In genomic region chr11:96447208-96447607, GRCh38 we compare ENCODE assay signal across 21 cellular contexts. TPM values are rescaled to one million over a fixed set of nuclear protein-coding genes. Genes with fewer than 3 reads are reported as not detected.
DNase-seq lines count a peak whose midpoint lies in the region; ATAC-seq and TF ChIP-seq lines count a peak whose summit lies in the region.
"Had no signal": no experiment of that assay in that cellular context is flagged by ENCODE, and none has a peak within 500 bp of the region (broad histone marks: within the 10 kb centered on the region; RNA-seq: fewer than 3 reads in every experiment).

No MANE protein-coding gene starts in this region.

- H3K9me3 ChIP-seq in left ventricle myocardium inferior (replicated peaks) (no peaks in the 10 kb centered on the region), A673 (ENCODE audit: low read depth, low read length, poor library complexity, severe bottlenecking) (no peaks in the 10 kb centered on the region)

- intact Hi-C loops in Right ventricle myocardium superior (cut with DNase I) = no loop called here
- intact Hi-C loops in left ventricle myocardium inferior (cut with micrococcal nuclease) = no loop called here
- intact Hi-C loops in sciatic nerve (cut with DNase I) = no loop called here
- intact Hi-C loops in A673 (cut with micrococcal nuclease; ENCODE audit: unreplicated experiment) = no loop called here

- peaks cover 12% of the 10 kb centered on the region for H3K4me1 ChIP-seq in left ventricle myocardium inferior
- H3K4me1 ChIP-seq in A673 (ENCODE audit: insufficient read depth, low read length, poor library complexity, severe bottlenecking) = no peaks in the 10 kb centered on the region

- ATAC-seq in Right ventricle myocardium superior (ENCODE audit: poor library complexity) = peak; percentile 41
- ATAC-seq in sciatic nerve = peak; percentile 36
- no peak for ATAC-seq in HG03469 (IDR thresholded peaks at IDR 0.05; ENCODE audit: unreplicated experiment)
- ATAC-seq in GM21390 (IDR thresholded peaks at IDR 0.05; ENCODE audit: unreplicated experiment) = no peak
- ATAC-seq: GM12878 had no signal

- peak overlapping the region; percentile 25 for H3K27ac Mint-ChIP-seq in glutamatergic neuron (ENCODE audit: unreplicated experiment)
- H3K27ac Mint-ChIP-seq: B cell; CD8-positive, alpha-beta memory T cell had no signal

- TF ChIP-seq CTCF in left ventricle myocardium inferior (IDR thresholded peaks at IDR 0.05; ENCODE audit: borderline replicate concordance) (no peak), glutamatergic neuron (IDR thresholded peaks at IDR 0.05; ENCODE audit: partially characterized antibody, unreplicated experiment) (no peak), A673 (conservative IDR thresholded peaks at IDR 0.05; ENCODE audit: low read depth, low read length) (no peak)

- no peaks in the 10 kb centered on the region for H3K36me3 ChIP-seq in left ventricle myocardium inferior
- H3K36me3 ChIP-seq in A673 (ENCODE audit: insufficient read depth, low read length, poor library complexity, severe bottlenecking) = no peaks in the 10 kb centered on the region

- CTCF ChIA-PET in A673 (lab: Charles Lee) = no interaction called here

- H3K4me3 Mint-ChIP-seq in glutamatergic neuron (ENCODE audit: unreplicated experiment) = peak overlapping the region; percentile 60
- H3K4me3 Mint-ChIP-seq: B cell; CD4-positive, CD25-positive, alpha-beta regulatory T cell; CD8-positive, alpha-beta memory T cell had no signal

- POLR2A ChIA-PET in A673 (lab: Charles Lee; ENCODE audit: low non-redundant PET) = no interaction called here

- H3K27me3 Mint-ChIP-seq in glutamatergic neuron (ENCODE audit: unreplicated experiment) = no peaks in the 10 kb centered on the region

- BruUV-seq in A673 (replicated peaks; lab: Mats Ljungman, UMichigan) = no TSS peak

- peaks cover 15% of the 10 kb centered on the region for H3K4me1 Mint-ChIP-seq in glutamatergic neuron (ENCODE audit: low read depth, unreplicated experiment)
- H3K4me1 Mint-ChIP-seq: B cell; CD4-positive, CD25-positive, alpha-beta regulatory T cell; CD8-positive, alpha-beta memory T cell had no signal

- peaks cover 13% of the 10 kb centered on the region for H3K27me3 ChIP-seq in left ventricle myocardium inferior (ENCODE audit: low read depth)
- peaks cover 7% of the 10 kb centered on the region for H3K27me3 ChIP-seq in A673 (replicated peaks; ENCODE audit: insufficient read depth, low read depth, low read length, poor library complexity)

- H3K4me3 ChIP-seq in left ventricle myocardium inferior = no peak overlapping the region
- H3K4me3 ChIP-seq in A673 (ENCODE audit: low read depth, low read length, poor library complexity, severe bottlenecking) = no peak overlapping the region
- H3K4me3 ChIP-seq: GM12878, GM23248 had no signal

- H3K9me3 Mint-ChIP-seq in glutamatergic neuron (ENCODE audit: unreplicated experiment) = no peaks in the 10 kb centered on the region
- H3K9me3 Mint-ChIP-seq: CD8-positive, alpha-beta memory T cell had no signal

- H3K36me3 Mint-ChIP-seq in glutamatergic neuron (ENCODE audit: unreplicated experiment) = no peaks in the 10 kb centered on the region
- H3K36me3 Mint-ChIP-seq: CD4-positive, CD25-positive, alpha-beta regulatory T cell; CD8-positive, alpha-beta memory T cell had no signal

- H3K27ac ChIP-seq in left ventricle myocardium inferior (replicated peaks) (no peak overlapping the region), A673 (ENCODE audit: low read depth, low read length, poor library complexity, severe bottlenecking) (no peak overlapping the region)
- H3K27ac ChIP-seq: GM23248 had no signal

- DNase-seq in Right ventricle myocardium superior (no peak), left ventricle myocardium inferior (no peak), glutamatergic neuron (peak; percentile 50), sciatic nerve (ENCODE audit: low spot score) (no peak), A673 (ENCODE audit: low spot score) (no peak)
- DNase-seq: 8988T; C1 segment of cervical spinal cord; CD4-positive, CD25-positive, alpha-beta regulatory T cell; CD8-positive, alpha-beta memory T cell; COR-L47; DMS 273 treated with DMSO at 0.1 percent for 48 hours; DMS53; DND-41; EL; GM23248; HCEC 1CT; IMR-90 had no signal

RNA-seq across cellular contexts. Expression of gene JRKL, which starts 57.4 kb away (rescaled TPM):
- total RNA-seq in Right ventricle myocardium superior = 6.5 TPM
- 6.3 TPM for total RNA-seq in left ventricle myocardium inferior
- 7.8 TPM for total RNA-seq in glutamatergic neuron (ENCODE audit: unreplicated experiment)
- 13.4 TPM for total RNA-seq in sciatic nerve
- 11.0 and 12.7 TPM in 2 replicates for total RNA-seq in A673 (2021)

RNA-seq across cellular contexts. Expression of gene CCDC82, which starts 57.5 kb away (rescaled TPM):
- 12.7 TPM for total RNA-seq in Right ventricle myocardium superior
- total RNA-seq in left ventricle myocardium inferior = 15.9 TPM
- total RNA-seq in glutamatergic neuron (ENCODE audit: unreplicated experiment) = 56.3 TPM
- total RNA-seq in sciatic nerve = 46.9 TPM
- 30.5 and 33.1 TPM in 2 replicates for total RNA-seq in A673 (2021)

Comparison
In these comparisons a context has a peak if more than half of its experiments do, and no peak if none do; other contexts are left out.
1. ATAC-seq: peak in Right ventricle myocardium superior (single experiment) and sciatic nerve (single experiment); none in HG03469 (single experiment) and GM21390 (single experiment).